14 cellular contexts compared by ENCODE assay signal in the genomic region with DNA sequence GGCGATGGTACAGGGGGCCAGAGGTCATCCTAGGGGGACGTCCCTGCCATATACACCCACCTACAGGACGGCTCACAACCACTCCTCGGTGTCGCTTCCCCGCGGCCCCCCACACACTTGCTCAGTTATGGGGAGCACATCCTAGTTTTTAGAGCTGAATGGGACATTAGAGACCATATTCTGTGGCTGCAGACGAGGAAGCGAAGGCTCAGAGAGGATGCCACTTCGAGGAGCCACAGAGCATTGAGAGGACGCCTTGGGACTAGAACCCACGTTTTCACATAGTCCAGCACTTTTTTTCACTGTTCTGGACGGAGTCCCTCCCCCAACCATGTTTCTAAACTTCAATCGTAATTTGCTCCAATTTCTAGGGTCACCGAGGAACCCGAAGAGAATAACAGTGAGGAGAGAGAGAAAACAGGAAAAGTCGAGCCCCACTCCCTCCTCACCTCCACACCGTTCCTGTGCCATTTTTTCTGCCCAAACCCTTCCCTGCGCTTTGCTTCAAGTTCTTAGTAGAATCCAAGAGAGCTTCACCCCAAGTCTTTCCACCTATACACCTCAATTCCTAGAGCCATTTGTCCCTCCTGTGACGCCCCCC. TPM values are rescaled to one million over a fixed set of nuclear protein-coding genes. Genes with fewer than 3 reads are reported as not detected.
A peak's percentile ranks its signal among the peaks of the same experiment; 100 is the strongest.
DNase-seq lines count a peak whose midpoint lies in the region; ATAC-seq, FAIRE-seq and TF ChIP-seq lines count a peak whose summit lies in the region.
"Had no signal": no experiment of that assay in that cellular context is flagged by ENCODE, and none has a peak within 500 bp of the region (broad histone marks: within the 10 kb centered on the region; RNA-seq: fewer than 3 reads in every experiment).

No MANE protein-coding gene starts in this region.

- peak overlapping the region; percentile 75 to 83 for H3K4me3 Mint-ChIP-seq in activated T-cell treated with anti-CD3 and anti-CD28 coated beads, Interleukin-2, amount 50 U/mL, for 72 hours

- ATAC-seq in activated T-cell treated with anti-CD3 and anti-CD28 coated beads, Interleukin-2, amount 50 U/mL, for 72 hours (replicated peaks in 1 of 2), result no peak
- no peak for ATAC-seq in GM21576 (IDR thresholded peaks at IDR 0.05; ENCODE audit: unreplicated experiment)

- intact Hi-C loops in endothelial cell of umbilical vein (cut with micrococcal nuclease), result no loop called here
- intact Hi-C loops in testis (cut with DNase I; ENCODE audit: low total_unique reads), result no loop called here

- H3K36me3 ChIP-seq in endothelial cell of umbilical vein (ENCODE audit: control insufficient read depth in 2 of 2, extremely low read depth in 1 of 2, insufficient read depth in 2 of 2, low read length in 2 of 2) (no peaks in the 10 kb centered on the region), testis (ENCODE audit: low read depth, missing control alignments) (no peaks in the 10 kb centered on the region)
- H3K36me3 ChIP-seq: heart right ventricle had no signal

- dilution Hi-C loops in endothelial cell of umbilical vein (cut with MboI; ENCODE audit: extremely low pct_ligation_motif_present, low sequenced_read_pairs), result no loop called here

- peaks cover 0 to 4% of the 10 kb centered on the region in 2 donors for H3K36me3 Mint-ChIP-seq in activated T-cell treated with anti-CD3 and anti-CD28 coated beads, Interleukin-2, amount 50 U/mL, for 72 hours (ENCODE audit: insufficient read depth in 2 of 2)

- no peak for DNase-seq in activated T-cell treated with anti-CD3 and anti-CD28 coated beads, Interleukin-2, amount 50 U/mL, for 72 hours
- DNase-seq in activated T-cell treated with anti-CD3 and anti-CD28 coated beads, Interleukin-2, amount 50 U/mL, for 48 hours, result no peak
- DNase-seq in NCI-H69 (lab: John Stamatoyannopoulos, UW) (peak; percentile 69), endothelial cell of umbilical vein (ENCODE audit: low read depth, low spot score) (no peak), testis (no peak), medulla oblongata (ENCODE audit: extremely low spot score) (no peak), T1000 (lab: John Stamatoyannopoulos, UW) (no peak)
- DNase-seq: activated gamma-delta T cell; CD4-positive, alpha-beta T cell; effector CD4-positive, alpha-beta T cell; heart right ventricle; small intestine had no signal

- no peaks in the 10 kb centered on the region for H3K79me2 ChIP-seq in endothelial cell of umbilical vein (ENCODE audit: control insufficient read depth, insufficient read depth, low read length)

- no peak for FAIRE-seq in endothelial cell of umbilical vein (lab: Jason Lieb, UNC)
- FAIRE-seq: small intestine had no signal

- TF ChIP-seq CTCF in endothelial cell of umbilical vein (IDR thresholded peaks at IDR 0.05; ENCODE audit: extremely low read depth in 1 of 2, insufficient read depth in 1 of 2, low read depth in 1 of 2, low read length in 2 of 2) (no peak), testis (IDR thresholded peaks at IDR 0.05) (no peak)

- H4K20me1 ChIP-seq in endothelial cell of umbilical vein (replicated peaks; ENCODE audit: control insufficient read depth, extremely low read depth, insufficient read depth, low read length), result no peaks in the 10 kb centered on the region

- H3K4me1 Mint-ChIP-seq in activated T-cell treated with anti-CD3 and anti-CD28 coated beads, Interleukin-2, amount 50 U/mL, for 72 hours (ENCODE audit: low read depth), result peaks cover 58% of the 10 kb centered on the region

- POLR2A ChIA-PET in endothelial cell of umbilical vein (lab: Charles Lee), result no interaction called here

- CTCF ChIA-PET in endothelial cell of umbilical vein (lab: Charles Lee), result no interaction called here

- no peak overlapping the region for H2AFZ ChIP-seq in endothelial cell of umbilical vein (ENCODE audit: low read depth, low read length)

- H3K4me1 ChIP-seq in endothelial cell of umbilical vein (ENCODE audit: control insufficient read depth, extremely low read depth, insufficient read depth, low read length), result peaks cover 4% of the 10 kb centered on the region
- H3K4me1 ChIP-seq in testis, result peaks cover 5% of the 10 kb centered on the region

- 1 to 2% methylated on average over 20 of the region's 20 CpGs for WGBS in testis, 2 donors

- H3K9me3 ChIP-seq in endothelial cell of umbilical vein (replicated peaks; ENCODE audit: control insufficient read depth, insufficient read depth, low read length), result no peaks in the 10 kb centered on the region
- H3K9me3 ChIP-seq in testis, result no peaks in the 10 kb centered on the region
- H3K9me3 ChIP-seq: heart right ventricle had no signal

- H3K9me3 Mint-ChIP-seq in activated T-cell treated with anti-CD3 and anti-CD28 coated beads, Interleukin-2, amount 50 U/mL, for 72 hours, result no peaks in the 10 kb centered on the region
- H3K9me3 Mint-ChIP-seq: CD4-positive, alpha-beta T cell had no signal

- peaks cover 93% of the 10 kb centered on the region for H3K27me3 Mint-ChIP-seq in activated T-cell treated with anti-CD3 and anti-CD28 coated beads, Interleukin-2, amount 50 U/mL, for 72 hours (ENCODE audit: low read depth)

- H3K4me3 ChIP-seq in endothelial cell of umbilical vein (replicated peaks in 1 of 3; ENCODE audit: insufficient read depth in 1 of 3, low read depth in 1 of 3, low read length in 3 of 3) (no peak overlapping the region), testis (peak overlapping the region; percentile 39 to 50)

- no peak overlapping the region for H3K27ac Mint-ChIP-seq in activated T-cell treated with anti-CD3 and anti-CD28 coated beads, Interleukin-2, amount 50 U/mL, for 72 hours
- H3K27ac Mint-ChIP-seq: CD4-positive, alpha-beta T cell had no signal

- H3K27me3 ChIP-seq in endothelial cell of umbilical vein (ENCODE audit: control insufficient read depth in 2 of 2, insufficient read depth in 2 of 2, low read length in 2 of 2) (peaks cover 38 to 66% of the 10 kb centered on the region in 2 experiments), testis (no peaks in the 10 kb centered on the region)

- BruUV-seq in endothelial cell of umbilical vein (replicated peaks; lab: Mats Ljungman, UMichigan), result no TSS peak

- TF ChIP-seq POLR2A in endothelial cell of umbilical vein (IDR thresholded peaks at IDR 0.05; ENCODE audit: low read depth, low read length), result no peak
- no peak for TF ChIP-seq POLR2A in testis (IDR thresholded peaks at IDR 0.05)

- no peak overlapping the region for H3K4me2 ChIP-seq in endothelial cell of umbilical vein (ENCODE audit: insufficient read depth, low read length)

- H3K9ac ChIP-seq in endothelial cell of umbilical vein (replicated peaks; ENCODE audit: extremely low read depth, insufficient read depth, low read length), result no peak overlapping the region

- no peaks in the 10 kb centered on the region for H3K9me1 ChIP-seq in endothelial cell of umbilical vein (replicated peaks; ENCODE audit: control insufficient read depth, extremely low read depth, insufficient read depth, low read length)

- H3K27ac ChIP-seq in endothelial cell of umbilical vein (ENCODE audit: insufficient read depth, low read depth, low read length) (no peak overlapping the region), testis (no peak overlapping the region)
- H3K27ac ChIP-seq: heart right ventricle had no signal

TF ChIP-seq in endothelial cell of umbilical vein, 7 proteins besides CTCF, POLR2A, EP300 and RAD21:
- TF ChIP-seq, protein P1, sequence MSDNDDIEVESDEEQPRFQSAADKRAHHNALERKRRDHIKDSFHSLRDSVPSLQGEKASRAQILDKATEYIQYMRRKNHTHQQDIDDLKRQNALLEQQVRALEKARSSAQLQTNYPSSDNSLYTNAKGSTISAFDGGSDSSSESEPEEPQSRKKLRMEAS (IDR thresholded peaks at IDR 0.05; ENCODE audit: insufficient read depth, insufficient read length), result no peak
- TF ChIP-seq EZH2 (IDR thresholded peaks at IDR 0.05; ENCODE audit: borderline replicate concordance, low read depth, low read length, severe bottlenecking) (peak; percentile 26), MYC (IDR thresholded peaks at IDR 0.05; ENCODE audit: low read depth, low read length) (no peak), POLR2AphosphoS5 (IDR thresholded peaks at IDR 0.05; ENCODE audit: insufficient read depth, low read depth, low read length) (no peak), JUN (IDR thresholded peaks at IDR 0.05; ENCODE audit: borderline replicate concordance, insufficient read depth, insufficient read length, low read depth) (no peak)
TF ChIP-seq in endothelial cell of umbilical vein: peak in this region for 1.

RNA-seq across cellular contexts. Expression of gene ASCL1, which starts 0.6 kb away (rescaled TPM):
- total RNA-seq in activated T-cell treated with anti-CD3 and anti-CD28 coated beads, Interleukin-2, amount 50 U/mL, for 72 hours, result not detected
- total RNA-seq in endothelial cell of umbilical vein (not detected in 2 replicates), testis (under 1 TPM; 0.25 to 0.71 TPM)
- polyA plus RNA-seq in endothelial cell of umbilical vein (not detected in 2 replicates), testis (ENCODE audit: insufficient read depth, low read depth, low replicate concordance) (0.33 TPM)
- polyA plus RNA-seq in endothelial cell of umbilical vein (2011; cell fraction: cytosol; rRNA removed), result not detected in 2 replicates
- not detected in 2 replicates for polyA plus RNA-seq in endothelial cell of umbilical vein (2011; cell fraction: nucleus; rRNA removed)
- polyA plus RNA-seq in endothelial cell of umbilical vein (2012), result not detected in 2 replicates
- not detected in 2 replicates for polyA minus RNA-seq in endothelial cell of umbilical vein
- polyA minus RNA-seq in endothelial cell of umbilical vein (2011; cell fraction: cytosol; rRNA and poly(A)+ RNA removed), result not detected
- polyA minus RNA-seq in endothelial cell of umbilical vein (2011; cell fraction: nucleus; rRNA and poly(A)+ RNA removed), result not detected in 2 replicates
- total RNA-seq: CD4-positive, alpha-beta T cell; heart right ventricle; T-helper 1 cell treated with Interleukin-12 subunit alpha and Interleukin-12 subunit beta and Interleukin-4 antibody, amounts not matched to agents 30 ng/mL and 1 ng/mL, for 36 hours had no signal
- polyA plus RNA-seq: heart right ventricle had no signal

RNA-seq across cellular contexts. Expression of gene PAH, which starts 39.8 kb away (rescaled TPM):
- total RNA-seq in activated T-cell treated with anti-CD3 and anti-CD28 coated beads, Interleukin-2, amount 50 U/mL, for 72 hours, result under 1 TPM in 1 of 2 donors, not detected in 1; 0.25 TPM
- not detected in 2 replicates for total RNA-seq in endothelial cell of umbilical vein
- polyA plus RNA-seq in endothelial cell of umbilical vein, result not detected in 2 replicates
- not detected in 2 replicates for polyA plus RNA-seq in endothelial cell of umbilical vein (2011; cell fraction: cytosol; rRNA removed)
- not detected in 2 replicates for polyA plus RNA-seq in endothelial cell of umbilical vein (2011; cell fraction: nucleus; rRNA removed)
- polyA plus RNA-seq in endothelial cell of umbilical vein (2012), result not detected in 2 replicates
- not detected in 2 replicates for polyA minus RNA-seq in endothelial cell of umbilical vein
- not detected for polyA minus RNA-seq in endothelial cell of umbilical vein (2011; cell fraction: cytosol; rRNA and poly(A)+ RNA removed)
- not detected in 2 replicates for polyA minus RNA-seq in endothelial cell of umbilical vein (2011; cell fraction: nucleus; rRNA and poly(A)+ RNA removed)
- total RNA-seq in testis, result 10 to 100 TPM in 1 of 2 donors, 1 to 10 TPM in 1; 9.3 to 18.4 TPM
- polyA plus RNA-seq in testis (ENCODE audit: insufficient read depth, low read depth, low replicate concordance), result 23.2 TPM
- total RNA-seq: CD4-positive, alpha-beta T cell; heart right ventricle; T-helper 1 cell treated with Interleukin-12 subunit alpha and Interleukin-12 subunit beta and Interleukin-4 antibody, amounts not matched to agents 30 ng/mL and 1 ng/mL, for 36 hours had no signal
- polyA plus RNA-seq: heart right ventricle, small intestine had no signal

Comparison
In these comparisons a context has a peak if more than half of its experiments do, and no peak if none do; other contexts are left out.
1. H3K4me3 ChIP-seq: peak in testis (2 of 2); none in endothelial cell of umbilical vein (0 of 3).
2. RNA of gene PAH, which starts 39.8 kb away (total RNA-seq): 9.3 to 18.4 TPM in testis; 0.25 TPM in activated T-cell treated with anti-CD3 and anti-CD28 coated beads, Interleukin-2, amount 50 U/mL, for 72 hours and not detected in endothelial cell of umbilical vein; every median in the first group is over 4 times any median in the second.